In the genomic region with DNA sequence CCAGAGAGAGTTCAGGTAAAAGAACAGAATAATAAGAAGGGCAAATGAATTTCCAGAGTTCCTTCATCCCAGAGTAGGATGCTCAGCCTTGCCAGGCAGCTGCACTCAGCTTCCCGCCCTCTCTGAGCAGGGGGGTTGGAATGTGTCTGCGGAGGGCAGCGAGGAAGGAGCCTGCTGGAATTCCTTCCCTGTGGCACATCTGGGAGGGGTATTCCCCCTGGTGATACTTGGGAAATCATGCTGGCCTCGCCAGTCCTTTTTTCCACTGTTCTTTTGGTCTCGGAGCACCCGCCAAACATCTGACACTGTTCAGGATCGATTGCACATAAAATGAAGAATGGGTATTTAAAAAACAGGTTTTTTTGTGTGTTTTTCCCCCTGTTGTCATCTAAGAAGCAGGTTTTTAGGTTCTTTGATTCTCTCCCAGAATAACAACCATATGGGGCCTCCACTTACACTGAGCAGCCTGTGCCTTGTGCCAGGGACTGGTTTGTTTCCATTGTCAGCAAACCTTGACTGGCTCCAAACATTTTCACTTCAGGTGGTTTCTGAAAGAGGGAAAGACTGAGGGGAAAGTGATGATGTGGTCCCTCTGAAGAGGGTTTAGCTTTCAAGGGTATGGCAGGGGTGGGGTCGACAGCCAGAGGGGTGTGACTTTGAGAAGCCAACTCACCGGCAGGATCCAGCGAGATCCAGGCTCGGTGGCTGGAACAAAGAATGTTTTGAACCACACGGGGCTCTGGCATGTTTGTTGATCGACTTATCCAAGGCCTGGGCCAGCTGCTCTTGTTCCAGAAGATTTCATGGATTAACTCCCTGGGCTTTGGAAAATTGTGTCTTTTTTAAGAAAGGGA, we compare ENCODE assay signal across 1 cellular context.
TF ChIP-seq lines count a peak whose summit lies in the region.

No MANE protein-coding gene starts in this region.

TF ChIP-seq in H1, 55 proteins besides CTCF, POLR2A, EP300 and RAD21:
- no peak for TF ChIP-seq RFX5 (IDR thresholded peaks at IDR 0.05; ENCODE audit: borderline replicate concordance, low read depth, low read length)
- no peak for TF ChIP-seq ASH2L (IDR thresholded peaks at IDR 0.05; ENCODE audit: low read length)
- TF ChIP-seq CTBP2 (IDR thresholded peaks at IDR 0.05; ENCODE audit: borderline replicate concordance, insufficient read depth, insufficient read length, low read length), result no peak
- TF ChIP-seq SP4 (IDR thresholded peaks at IDR 0.05; ENCODE audit: low read length), result no peak
- TF ChIP-seq CHD1 (IDR thresholded peaks at IDR 0.05; ENCODE audit: low read depth, low read length), result no peak
- no peak for TF ChIP-seq NANOG (IDR thresholded peaks at IDR 0.05; ENCODE audit: insufficient read depth, low read depth, low read length, poor library complexity, severe bottlenecking)
- TF ChIP-seq SIN3A (conservative IDR thresholded peaks at IDR 0.05 in 1 of 2, IDR thresholded peaks at IDR 0.05 in 1 of 2; ENCODE audit: low read depth in 1 of 2, low read length in 2 of 2), result peak in 1 of 2 experiments; percentile 59; a peak in 1 of 4 replicates
- TF ChIP-seq SIX5 (IDR thresholded peaks at IDR 0.05; ENCODE audit: low read depth, low read length), result no peak
- TF ChIP-seq BACH1 (IDR thresholded peaks at IDR 0.05; ENCODE audit: low read length), result no peak
- no peak for TF ChIP-seq SP2 (IDR thresholded peaks at IDR 0.05; ENCODE audit: low read length)
- TF ChIP-seq, protein P1, sequence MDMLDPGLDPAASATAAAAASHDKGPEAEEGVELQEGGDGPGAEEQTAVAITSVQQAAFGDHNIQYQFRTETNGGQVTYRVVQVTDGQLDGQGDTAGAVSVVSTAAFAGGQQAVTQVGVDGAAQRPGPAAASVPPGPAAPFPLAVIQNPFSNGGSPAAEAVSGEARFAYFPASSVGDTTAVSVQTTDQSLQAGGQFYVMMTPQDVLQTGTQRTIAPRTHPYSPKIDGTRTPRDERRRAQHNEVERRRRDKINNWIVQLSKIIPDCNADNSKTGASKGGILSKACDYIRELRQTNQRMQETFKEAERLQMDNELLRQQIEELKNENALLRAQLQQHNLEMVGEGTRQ (IDR thresholded peaks at IDR 0.05; ENCODE audit: low read length), result no peak
- TF ChIP-seq MAX (IDR thresholded peaks at IDR 0.05), result 0 out of 2 replicates have a peak, but pooled peaks have one; percentile 26
- TF ChIP-seq JUND (IDR thresholded peaks at IDR 0.05; ENCODE audit: low read length), result no peak
- TF ChIP-seq KDM4A (IDR thresholded peaks at IDR 0.05; ENCODE audit: low read depth, low read length, severe bottlenecking), result no peak
- TF ChIP-seq SP1 (IDR thresholded peaks at IDR 0.05; ENCODE audit: low read depth, low read length), result no peak
- no peak for TF ChIP-seq SAP30 (IDR thresholded peaks at IDR 0.05; ENCODE audit: insufficient read depth, insufficient replicate concordance, low read length)
- TF ChIP-seq BRCA1 (IDR thresholded peaks at IDR 0.05; ENCODE audit: low read depth, low read length), result no peak
- TF ChIP-seq CHD2 (IDR thresholded peaks at IDR 0.05; ENCODE audit: low read length), result no peak
- no peak for TF ChIP-seq EZH2 (IDR thresholded peaks at IDR 0.05; ENCODE audit: low read depth, low read length, severe bottlenecking)
- TF ChIP-seq MAFK (IDR thresholded peaks at IDR 0.05; ENCODE audit: low read depth, low read length), result no peak
- TF ChIP-seq, protein P2, sequence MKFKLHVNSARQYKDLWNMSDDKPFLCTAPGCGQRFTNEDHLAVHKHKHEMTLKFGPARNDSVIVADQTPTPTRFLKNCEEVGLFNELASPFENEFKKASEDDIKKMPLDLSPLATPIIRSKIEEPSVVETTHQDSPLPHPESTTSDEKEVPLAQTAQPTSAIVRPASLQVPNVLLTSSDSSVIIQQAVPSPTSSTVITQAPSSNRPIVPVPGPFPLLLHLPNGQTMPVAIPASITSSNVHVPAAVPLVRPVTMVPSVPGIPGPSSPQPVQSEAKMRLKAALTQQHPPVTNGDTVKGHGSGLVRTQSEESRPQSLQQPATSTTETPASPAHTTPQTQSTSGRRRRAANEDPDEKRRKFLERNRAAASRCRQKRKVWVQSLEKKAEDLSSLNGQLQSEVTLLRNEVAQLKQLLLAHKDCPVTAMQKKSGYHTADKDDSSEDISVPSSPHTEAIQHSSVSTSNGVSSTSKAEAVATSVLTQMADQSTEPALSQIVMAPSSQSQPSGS (IDR thresholded peaks at IDR 0.05; ENCODE audit: low read length), result no peak
- no peak for TF ChIP-seq CBX5 (IDR thresholded peaks at IDR 0.05; ENCODE audit: low read depth, low read length)
- TF ChIP-seq TCF12 (IDR thresholded peaks at IDR 0.05; ENCODE audit: low read depth, low read length), result no peak
- TF ChIP-seq TEAD4 (IDR thresholded peaks at IDR 0.05; ENCODE audit: low read depth, low read length), result peak; percentile 94
- TF ChIP-seq NRF1 (IDR thresholded peaks at IDR 0.05; ENCODE audit: low read depth, low read length), result no peak
- no peak for TF ChIP-seq GABPA (IDR thresholded peaks at IDR 0.05; ENCODE audit: borderline replicate concordance, insufficient read depth, low read length)
- no peak for TF ChIP-seq CHD7 (IDR thresholded peaks at IDR 0.05; ENCODE audit: insufficient replicate concordance, low read length)
- no peak for TF ChIP-seq POU5F1 (IDR thresholded peaks at IDR 0.05; ENCODE audit: low read depth, low read length)
- TF ChIP-seq CEBPB (IDR thresholded peaks at IDR 0.05; ENCODE audit: low read depth, low read length), result no peak
- peak; percentile 41; the same call in 1 of the 2 replicates for TF ChIP-seq E2F6 (IDR thresholded peaks at IDR 0.05)
- TF ChIP-seq RNF2 (IDR thresholded peaks at IDR 0.05; ENCODE audit: borderline replicate concordance, low read depth, low read length, missing control alignments, poor library complexity, severe bottlenecking), result no peak
